26 cellular contexts compared by ENCODE assay signal in the genomic region with DNA sequence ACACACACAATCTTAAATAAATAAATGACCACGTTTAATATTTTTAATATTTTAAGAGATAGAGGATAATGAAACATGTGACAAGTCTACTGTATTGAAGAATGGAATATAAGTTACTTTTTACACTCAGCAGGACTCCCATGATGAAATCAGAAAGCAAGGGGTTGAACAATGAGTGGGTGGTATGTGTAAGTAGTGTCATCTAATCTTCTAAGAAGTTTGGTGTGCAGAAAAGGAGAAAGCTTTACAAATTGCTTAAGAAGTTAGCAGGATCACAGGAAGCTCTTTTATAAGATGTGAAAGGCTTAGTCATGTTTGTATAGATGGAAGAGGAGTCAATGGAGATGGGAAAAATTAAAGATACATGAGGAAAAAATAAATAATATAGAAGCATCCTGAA. TPM values are rescaled to one million over a fixed set of nuclear protein-coding genes. Genes with fewer than 3 reads are reported as not detected.
"Had no signal": no experiment of that assay in that cellular context is flagged by ENCODE, and none has a peak within 500 bp of the region (broad histone marks: within the 10 kb centered on the region; RNA-seq: fewer than 3 reads in every experiment).

No MANE protein-coding gene starts in this region.

- FAIRE-seq: endometrium, islet of Langerhans had no signal

- H3K4me3 ChIP-seq: dorsolateral prefrontal cortex, hepatocyte, mucosa of descending colon, ovary, right atrium auricular region, sigmoid colon, smooth muscle cell had no signal

- H3K36me3 ChIP-seq: ovary, right atrium auricular region, sigmoid colon had no signal

- H3K27me3 ChIP-seq: dorsolateral prefrontal cortex, hepatocyte, ovary, right atrium auricular region, sigmoid colon had no signal

- ATAC-seq: esophagus mucosa, mucosa of descending colon, natural killer cell had no signal

- DNase-seq: cortex of kidney; dorsolateral prefrontal cortex; effector memory CD4-positive, alpha-beta T cell; foreskin melanocyte; head of caudate nucleus; kidney glomerular epithelial cell; mucosa of descending colon; natural killer cell; ovary; sigmoid colon; stimulated activated CD4-positive, alpha-beta T cell treated with anti-CD3 and anti-CD28 coated beads, Interleukin-2, amount 100 ng/mL, for 48 hours; stimulated activated naive CD4-positive, alpha-beta T cell treated with Interleukin-2 at 50 U/mL for 16 hours; trophoblast cell had no signal

RNA-seq across cellular contexts. Expression of gene SLC15A5, which starts 47.8 kb away (rescaled TPM):
- total RNA-seq: chondrocyte, esophagus mucosa, fibroblast of lung, liver, lung microvascular endothelial cell, mucosa of descending colon, natural killer cell, neural crest cell, ovary, posterior vena cava, right atrium auricular region, sigmoid colon, smooth muscle cell, urinary bladder had no signal
